Comparison of ENCODE assay signal across 12 cellular contexts in genomic region chr6:132392792-132393191, GRCh38. TPM values are rescaled to one million over a fixed set of nuclear protein-coding genes. Genes with fewer than 3 reads are reported as not detected.
DNase-seq lines count a peak whose midpoint lies in the region; ATAC-seq and TF ChIP-seq lines count a peak whose summit lies in the region.
"Had no signal": no experiment of that assay in that cellular context is flagged by ENCODE, and none has a peak within 500 bp of the region (broad histone marks: within the 10 kb centered on the region; RNA-seq: fewer than 3 reads in every experiment).

No MANE protein-coding gene starts in this region.

- H3K27me3 ChIP-seq in MM.1S (replicated peaks; ENCODE audit: insufficient read depth, low read length), result no peaks in the 10 kb centered on the region
- no peaks in the 10 kb centered on the region for H3K27me3 ChIP-seq in muscle layer of duodenum (ENCODE audit: low read depth, low read length)
- no peaks in the 10 kb centered on the region for H3K27me3 ChIP-seq in colonic mucosa

- no peaks in the 10 kb centered on the region for H3K9me3 ChIP-seq in MM.1S (replicated peaks; ENCODE audit: insufficient read depth, low read length)
- peaks cover 13 to 14% of the 10 kb centered on the region in 2 donors for H3K9me3 ChIP-seq in muscle layer of duodenum (ENCODE audit: control insufficient read depth in 1 of 2, low read length in 2 of 2)
- H3K9me3 ChIP-seq in colonic mucosa, result no peaks in the 10 kb centered on the region

- H3K9ac ChIP-seq in MM.1S (ENCODE audit: low read length) (no peak overlapping the region), colonic mucosa (ENCODE audit: low read depth in 2 of 2, low read length in 2 of 2) (no peak overlapping the region)

- H3K9me2 ChIP-seq in MM.1S (replicated peaks; ENCODE audit: insufficient read depth, low read length), result no peaks in the 10 kb centered on the region

- no peak overlapping the region for H3K27ac ChIP-seq in MM.1S (ENCODE audit: low read length)
- H3K27ac ChIP-seq in muscle layer of duodenum (ENCODE audit: low read length), result peak overlapping the region; percentile 26
- no peak overlapping the region for H3K27ac ChIP-seq in colonic mucosa
- H3K27ac ChIP-seq: VCaP had no signal

- no peak overlapping the region for H3K4me2 ChIP-seq in MM.1S (ENCODE audit: low read depth, low read length)

- no peaks in the 10 kb centered on the region for H3F3A ChIP-seq in MM.1S (ENCODE audit: insufficient read depth, low read length)

- no peak for ATAC-seq in GM21528 (IDR thresholded peaks at IDR 0.05; ENCODE audit: low FRiP score, unreplicated experiment)

- no peaks in the 10 kb centered on the region for H3K79me2 ChIP-seq in MM.1S (ENCODE audit: low read length)

- no peak overlapping the region for H2AFZ ChIP-seq in MM.1S (ENCODE audit: low read length)

- H3K4me3 ChIP-seq in MM.1S (ENCODE audit: low read length) (no peak overlapping the region), choroid plexus epithelial cell (ENCODE audit: low read depth, low read length) (no peak overlapping the region), muscle layer of duodenum (ENCODE audit: low read depth in 1 of 2, low read length in 2 of 2) (no peak overlapping the region), colonic mucosa (no peak overlapping the region)

- H3K36me3 ChIP-seq in MM.1S (replicated peaks; ENCODE audit: insufficient read depth, low read length) (no peaks in the 10 kb centered on the region), muscle layer of duodenum (ENCODE audit: control insufficient read depth in 1 of 2, insufficient read depth in 2 of 2, low read length in 2 of 2) (no peaks in the 10 kb centered on the region), colonic mucosa (no peaks in the 10 kb centered on the region)

- DNase-seq in EL (peak; percentile 18), MM.1S (peak; percentile 49), choroid plexus epithelial cell (ENCODE audit: low read depth) (peak; percentile 52), Kasumi-1 (lab: John Stamatoyannopoulos, UW) (no peak), colonic mucosa (no peak), NCI-H1417 treated with DMSO at 0.1 percent for 48 hours (lab: John Stamatoyannopoulos, UW) (no peak)
- DNase-seq: activated naive CD8-positive, alpha-beta T cell treated with anti-CD3 and anti-CD28 coated beads, Interleukin-2, amount 10 ng/mL, durations not matched to agents 7 days and 5 days; NCI-H345; posterior cingulate gyrus had no signal

- no peaks in the 10 kb centered on the region for H3K4me1 ChIP-seq in MM.1S (ENCODE audit: low read length)
- peaks cover 0 to 5% of the 10 kb centered on the region in 2 donors for H3K4me1 ChIP-seq in muscle layer of duodenum (ENCODE audit: control insufficient read depth in 1 of 2, insufficient read depth in 2 of 2, low read length in 2 of 2)
- no peaks in the 10 kb centered on the region for H3K4me1 ChIP-seq in colonic mucosa

- peak; percentile 65 for TF ChIP-seq CTCF in MM.1S (IDR thresholded peaks at IDR 0.05; ENCODE audit: low read length)
- peak; percentile 42 for TF ChIP-seq CTCF in choroid plexus epithelial cell (conservative IDR thresholded peaks at IDR 0.05; ENCODE audit: low read depth, low read length)
- no peak for TF ChIP-seq CTCF in colonic mucosa (IDR thresholded peaks at IDR 0.05)

- no peaks in the 10 kb centered on the region for H4K20me1 ChIP-seq in MM.1S (ENCODE audit: insufficient read depth, low read length)

- intact Hi-C loops in colonic mucosa (cut with DNase I), result loop anchor here (10.0 kb wide), 1 partner anchor 88 kb away; no protein-coding TSS in a partner anchor

RNA-seq across cellular contexts. Expression of gene MOXD1, which starts 8.5 kb away (rescaled TPM):
- 1 to 10 TPM; 2.3 to 5.6 TPM for total RNA-seq in colonic mucosa
- total RNA-seq: activated naive CD8-positive, alpha-beta T cell treated with anti-CD3 and anti-CD28 coated beads, Interleukin-2, amount 10 ng/mL, durations not matched to agents 7 days and 5 days had no signal

Comparison
In these comparisons a context has a peak if more than half of its experiments do, and no peak if none do; other contexts are left out.
1. DNase-seq: peak in EL (single experiment), MM.1S (single experiment) and choroid plexus epithelial cell (single experiment); none in Kasumi-1 (0 of 2), colonic mucosa (single experiment) and NCI-H1417 treated with DMSO at 0.1 percent for 48 hours (single experiment).